ENCODE assay signal across 8 cellular contexts in the genomic region with DNA sequence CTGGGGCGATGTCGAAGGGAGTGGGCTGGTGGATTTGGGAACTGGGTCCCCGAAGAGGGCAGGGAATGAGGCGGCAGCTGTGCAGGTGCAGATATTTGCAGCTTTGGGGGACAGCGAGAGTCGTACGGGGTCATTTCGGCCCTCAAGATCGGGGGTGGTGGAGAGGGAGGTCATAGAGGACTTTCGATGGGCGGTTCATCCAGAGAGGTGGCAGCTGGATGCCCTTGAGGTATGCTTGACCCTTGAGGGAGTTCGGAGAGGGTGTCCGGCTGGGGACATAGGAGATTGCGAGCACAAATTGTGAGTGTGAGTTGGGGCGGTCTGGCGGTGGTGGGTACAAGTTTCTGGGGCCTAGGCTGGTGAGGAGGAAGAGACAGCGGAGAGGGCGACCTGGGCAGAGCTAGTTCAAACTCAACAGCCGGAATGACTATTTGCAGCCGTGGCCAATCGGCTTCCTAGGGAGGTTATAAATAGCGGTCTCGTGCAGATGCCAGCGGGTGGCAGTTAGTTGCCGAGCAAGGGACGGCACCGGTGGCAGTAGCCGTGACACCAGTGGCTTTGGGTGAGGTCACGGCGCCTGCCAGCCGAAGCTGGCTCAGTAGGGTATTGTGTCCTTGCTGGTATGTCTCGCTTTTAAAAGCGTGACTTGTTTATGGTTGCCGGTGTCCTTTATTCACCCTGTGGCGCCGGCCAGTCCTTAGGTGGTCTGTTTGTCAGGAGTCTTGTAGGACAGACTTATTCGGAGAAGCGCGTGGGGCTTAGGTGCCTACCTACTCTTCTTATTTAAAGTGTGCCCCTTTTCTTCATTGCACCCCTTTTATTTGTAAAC. TPM values are rescaled to one million over a fixed set of nuclear protein-coding genes. Genes with fewer than 3 reads are reported as not detected.
A peak's percentile ranks its signal among the peaks of the same experiment; 100 is the strongest.
DNase-seq lines count a peak whose midpoint lies in the region; ATAC-seq and TF ChIP-seq lines count a peak whose summit lies in the region.

No MANE protein-coding gene starts in this region.

- intact Hi-C loops in right cardiac atrium (cut with DNase I): loop anchor here in 3 of 4 donors (5.0 to 10.0 kb wide), 3 partner anchors 46 to 51 kb away; a partner anchor contains a TSS

- peak; percentile 16 for DNase-seq in GM04504 (ENCODE audit: low read depth)
- DNase-seq in HFF-Myc (ENCODE audit: extremely low read depth, low read depth): peak; percentile 17
- peak; percentile 90 for DNase-seq in NB4 (ENCODE audit: low read depth)
- DNase-seq in T-helper 1 cell: peak; percentile 41 to 89 (median 57)
- peak in 49 of 56 donors; percentile 4 to 83 (median 37) for DNase-seq in amygdala (lab: John Stamatoyannopoulos, UW)
- DNase-seq in right cardiac atrium: peak; percentile 63 to 88 (median 84)
- peak; percentile 44 for DNase-seq in renal cortical epithelial cell (ENCODE audit: low read depth)
- no peak for DNase-seq in NCI-H2171 treated with DMSO at 0.1 percent for 48 hours (lab: John Stamatoyannopoulos, UW)

- no peaks in the 10 kb centered on the region for H3K27me3 ChIP-seq in right cardiac atrium (ENCODE audit: control insufficient read depth, insufficient read depth)

- peak; percentile 53 for TF ChIP-seq POLR2A in NB4 (IDR thresholded peaks at IDR 0.05; ENCODE audit: extremely low read depth, insufficient read length)

- H3K4me3 ChIP-seq in HFF-Myc (replicated peaks; ENCODE audit: low read depth, low read length): peak overlapping the region; percentile 70
- peak overlapping the region; percentile 75 for H3K4me3 ChIP-seq in NB4 (ENCODE audit: low read depth, low read length)
- peak overlapping the region; percentile 68 for H3K4me3 ChIP-seq in right cardiac atrium (ENCODE audit: low read length)

- H3K9me3 ChIP-seq in right cardiac atrium (ENCODE audit: control insufficient read depth, low read length): no peaks in the 10 kb centered on the region

- peak overlapping the region; percentile 90 for H3K27ac ChIP-seq in right cardiac atrium (ENCODE audit: low read length)

- ATAC-seq in right cardiac atrium: peak; percentile 77 to 82

- 9% methylated on average over 39 of the region's 39 CpGs for WGBS in right cardiac atrium

- H3K4me1 ChIP-seq in right cardiac atrium (ENCODE audit: control insufficient read depth, insufficient read depth, low read length): no peaks in the 10 kb centered on the region

- TF ChIP-seq CTCF in HFF-Myc (IDR thresholded peaks at IDR 0.05; ENCODE audit: low read depth, low read length, missing control alignments): no peak
- TF ChIP-seq CTCF in NB4 (IDR thresholded peaks at IDR 0.05; ENCODE audit: low read depth, low read length): no peak

RNA-seq across cellular contexts. Expression of a gene that starts 0.8 kb away (rescaled TPM):
- total RNA-seq in right cardiac atrium (100 to 1,000 TPM; 371 to 421 (median 408) TPM), renal cortical epithelial cell (66.7 and 147 TPM in 2 replicates)
- 174 TPM for polyA plus RNA-seq in right cardiac atrium

RNA-seq across cellular contexts. Expression of a gene that starts 46.9 kb away (rescaled TPM):
- total RNA-seq in right cardiac atrium: 100 to 1,000 TPM in 2 of 4 donors, 10 to 100 TPM in 2; 84.2 to 108 (median 101) TPM
- polyA plus RNA-seq in right cardiac atrium: 68.4 TPM
- 199 and 205 TPM in 2 replicates for total RNA-seq in renal cortical epithelial cell
